ENCODE assay signal across 9 cellular contexts in the genomic region with DNA sequence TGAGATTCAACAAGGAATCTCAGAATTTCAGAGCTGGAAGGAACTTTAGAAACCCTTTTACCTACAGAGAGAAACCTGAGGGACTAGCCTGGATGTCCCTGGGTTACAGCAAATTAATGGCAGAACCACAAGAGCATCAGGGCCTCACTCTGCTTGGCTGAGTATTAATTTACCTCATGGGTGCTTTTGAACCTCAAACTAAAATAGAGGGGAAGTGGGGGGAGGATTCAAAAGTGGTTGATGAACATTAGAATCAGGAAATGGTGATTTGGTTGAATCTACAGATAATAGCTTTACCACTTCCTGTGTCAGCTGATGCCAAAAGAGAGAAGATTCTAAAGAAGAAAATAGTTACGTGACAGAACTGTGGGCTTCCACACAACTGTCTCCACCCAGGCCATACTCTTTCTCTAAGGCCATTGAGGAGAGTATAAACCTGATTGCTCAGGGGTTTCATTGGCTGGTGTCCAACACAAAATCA. TPM values are rescaled to one million over a fixed set of nuclear protein-coding genes. Genes with fewer than 3 reads are reported as not detected.
DNase-seq lines count a peak whose midpoint lies in the region; ATAC-seq, FAIRE-seq and TF ChIP-seq lines count a peak whose summit lies in the region.
"Had no signal": no experiment of that assay in that cellular context is flagged by ENCODE, and none has a peak within 500 bp of the region (broad histone marks: within the 10 kb centered on the region; RNA-seq: fewer than 3 reads in every experiment).

No MANE protein-coding gene starts in this region.

- in situ Hi-C loops in GM13976 (cut with MboI; ENCODE audit: low sequenced_read_pairs, unreplicated experiment), result no loop called here
- in situ Hi-C loops in GM12878 (cut with MboI), result no loop called here

- peak overlapping the region; percentile 43; the same call in 1 of the 2 replicates for H3K9ac ChIP-seq in GM12878 (ENCODE audit: control insufficient read depth, insufficient read depth, low read length)

- H3K36me3 ChIP-seq in GM12878 (ENCODE audit: control insufficient read depth in 2 of 2, insufficient read depth in 2 of 2, low read length in 1 of 2) (no peaks in the 10 kb centered on the region), left ventricle myocardium inferior (no peaks in the 10 kb centered on the region)

- CTCF ChIA-PET in GM12878 (lab: Yijun Ruan, JAX), result interaction anchor here (1.0 to 5.2 kb wide), 8 partner anchors 11 to 182 kb away, joined by 3 to 25 read pairs (median 7); a partner anchor contains a TSS

- SMC1A ChIA-PET in GM12878 (lab: Charles Lee; ENCODE audit: uncharacterized antibody, unreplicated experiment), result interaction anchor here (0.6 to 8.8 kb wide), 17 partner anchors 10 to 394 kb away, joined by 3 to 120 read pairs (median 3); no protein-coding TSS in a partner anchor

- H3K27ac ChIP-seq in GM12878 (ENCODE audit: control insufficient read depth, insufficient read depth) (peak overlapping the region; percentile 94), left ventricle myocardium inferior (replicated peaks) (no peak overlapping the region)

- TF ChIP-seq POLR2A in GM12878 (IDR thresholded peaks at IDR 0.05; ENCODE audit: low read depth, low read length), result no peak; the same call in 1 of the 2 replicates

- H4K20me1 ChIP-seq in GM12878 (ENCODE audit: control insufficient read depth, insufficient read depth), result no peaks in the 10 kb centered on the region

- peak; percentile 85 to 91 for TF ChIP-seq EP300 in GM12878 (IDR thresholded peaks at IDR 0.05; ENCODE audit: borderline replicate concordance in 1 of 2, control insufficient read depth in 1 of 2, low read depth in 2 of 2, low read length in 2 of 2)

- 0% methylated on average over 1 of the region's 1 CpG for WGBS in GM12878 (ENCODE audit: insufficient coverage, insufficient replicate concordance, low lambda C conversion rate, missing lambda C conversion rate)

- ATAC-seq in HG03575 (IDR thresholded peaks at IDR 0.05; ENCODE audit: extremely low read depth, insufficient number of reproducible peaks, low FRiP score, unreplicated experiment) (peak; percentile 53), GM12878 (peak; percentile 86)

- H3K4me1 ChIP-seq in GM12878 (ENCODE audit: control insufficient read depth, insufficient read depth, low read length) (peaks cover 64% of the 10 kb centered on the region), left ventricle myocardium inferior (no peaks in the 10 kb centered on the region)

- H3K4me2 ChIP-seq in GM12878 (ENCODE audit: control insufficient read depth, insufficient read depth), result peak overlapping the region; percentile 86

- POLR2A ChIA-PET in GM12878 (lab: Charles Lee), result interaction anchor here (0.7 to 4.5 kb wide), 10 partner anchors 10 to 100 kb away, joined by 3 to 31 read pairs (median 5); no protein-coding TSS in a partner anchor

- H3K9me3 ChIP-seq in GM12878 (replicated peaks; ENCODE audit: control insufficient read depth, insufficient read depth, low read length) (no peaks in the 10 kb centered on the region; the same call in 2 of the 3 replicates), left ventricle myocardium inferior (replicated peaks) (no peaks in the 10 kb centered on the region)

- BruUV-seq in GM12878 (replicated peaks; lab: Mats Ljungman, UMichigan), result no TSS peak

- DNase-seq in GM13976 (ENCODE audit: low spot score) (peak; percentile 68), GM20000 (ENCODE audit: low spot score) (peak; percentile 76), GM12878 (ENCODE audit: low read depth, low spot score) (peak; percentile 96), ecto neural progenitor cell (ENCODE audit: low spot score) (no peak), frontal cortex (ENCODE audit: low spot score in 2 of 2) (no peak), foreskin fibroblast (no peak), left ventricle myocardium inferior (no peak)

- peak overlapping the region; percentile 25; the same call in 1 of the 2 replicates for H3K4me3 ChIP-seq in GM12878
- no peak overlapping the region for H3K4me3 ChIP-seq in foreskin fibroblast (ENCODE audit: low read depth in 1 of 2, low read length in 2 of 2)
- no peak overlapping the region for H3K4me3 ChIP-seq in left ventricle myocardium inferior
- H3K4me3 ChIP-seq: skin epidermis had no signal

- H3K79me2 ChIP-seq in GM12878 (ENCODE audit: control insufficient read depth, insufficient read depth, low read length), result no peaks in the 10 kb centered on the region

- H2AFZ ChIP-seq in GM12878 (ENCODE audit: control insufficient read depth, low read depth, low read length), result peak overlapping the region; percentile 6; the same call in 1 of the 2 replicates

- FAIRE-seq in GM12878 (lab: Jason Lieb, UNC), result peak; percentile 72
- no peak for FAIRE-seq in frontal cortex (lab: Jason Lieb, UNC)

- intact Hi-C loops in GM12878 (cut with micrococcal nuclease; ENCODE audit: unreplicated experiment), result no loop called here
- intact Hi-C loops in left ventricle myocardium inferior (cut with micrococcal nuclease), result no loop called here

- TF ChIP-seq RAD21 in GM12878 (IDR thresholded peaks at IDR 0.05; ENCODE audit: insufficient read depth, low read depth, low read length), result 0 out of 2 replicates have a peak, but pooled peaks have one; percentile 1

- RAD21 ChIA-PET in GM12878 (lab: Charles Lee; ENCODE audit: unreplicated experiment), result interaction anchor here (0.6 to 6.0 kb wide), 9 partner anchors 11 to 107 kb away, joined by 3 to 47 read pairs (median 4); no protein-coding TSS in a partner anchor

- H3K27me3 ChIP-seq in GM12878 (replicated peaks in 1 of 2; ENCODE audit: control insufficient read depth in 2 of 2, insufficient read depth in 2 of 2, low read length in 1 of 2) (no peaks in the 10 kb centered on the region), left ventricle myocardium inferior (ENCODE audit: low read depth) (peaks cover 68% of the 10 kb centered on the region)

- TF ChIP-seq CTCF in GM13976 (IDR thresholded peaks at IDR 0.05; ENCODE audit: borderline replicate concordance, control extremely low read depth, extremely low read depth, insufficient read depth, missing control alignments) (no peak), GM20000 (IDR thresholded peaks at IDR 0.05; ENCODE audit: extremely low read depth, missing control alignments) (no peak), GM12878 (IDR thresholded peaks at IDR 0.05 in 2 of 3, conservative IDR thresholded peaks at IDR 0.05 in 1 of 3; ENCODE audit: control insufficient read depth in 2 of 3, extremely low read depth in 1 of 3, insufficient read depth in 1 of 3, low read depth in 3 of 3, low read length in 3 of 3) (no peak), foreskin fibroblast (IDR thresholded peaks at IDR 0.05; ENCODE audit: low read depth, low read length) (no peak), left ventricle myocardium inferior (IDR thresholded peaks at IDR 0.05; ENCODE audit: borderline replicate concordance) (no peak)

TF ChIP-seq in GM12878, 131 proteins besides CTCF, POLR2A, EP300 and RAD21 (continues in another document):
- TF ChIP-seq ASH2L (IDR thresholded peaks at IDR 0.05; ENCODE audit: borderline replicate concordance, low read depth), result 0 out of 2 replicates have a peak, but pooled peaks have one; percentile 59
- no peak for TF ChIP-seq HDAC6 (IDR thresholded peaks at IDR 0.05; ENCODE audit: unreplicated experiment)
- TF ChIP-seq, protein P1, sequence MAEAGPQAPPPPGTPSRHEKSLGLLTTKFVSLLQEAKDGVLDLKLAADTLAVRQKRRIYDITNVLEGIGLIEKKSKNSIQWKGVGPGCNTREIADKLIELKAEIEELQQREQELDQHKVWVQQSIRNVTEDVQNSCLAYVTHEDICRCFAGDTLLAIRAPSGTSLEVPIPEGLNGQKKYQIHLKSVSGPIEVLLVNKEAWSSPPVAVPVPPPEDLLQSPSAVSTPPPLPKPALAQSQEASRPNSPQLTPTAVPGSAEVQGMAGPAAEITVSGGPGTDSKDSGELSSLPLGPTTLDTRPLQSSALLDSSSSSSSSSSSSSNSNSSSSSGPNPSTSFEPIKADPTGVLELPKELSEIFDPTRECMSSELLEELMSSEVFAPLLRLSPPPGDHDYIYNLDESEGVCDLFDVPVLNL (IDR thresholded peaks at IDR 0.05; ENCODE audit: low read depth, low read length), result no peak
- TF ChIP-seq BHLHE40 (IDR thresholded peaks at IDR 0.05; ENCODE audit: borderline replicate concordance in 1 of 2, low read depth in 2 of 2, low read length in 1 of 2), result peak; percentile 70 to 77; a peak in 3 of 4 replicates
- peak; percentile 73; the same call in 1 of the 2 replicates for TF ChIP-seq CHD2 (IDR thresholded peaks at IDR 0.05; ENCODE audit: borderline replicate concordance, low read depth, low read length)
- TF ChIP-seq, protein P2, sequence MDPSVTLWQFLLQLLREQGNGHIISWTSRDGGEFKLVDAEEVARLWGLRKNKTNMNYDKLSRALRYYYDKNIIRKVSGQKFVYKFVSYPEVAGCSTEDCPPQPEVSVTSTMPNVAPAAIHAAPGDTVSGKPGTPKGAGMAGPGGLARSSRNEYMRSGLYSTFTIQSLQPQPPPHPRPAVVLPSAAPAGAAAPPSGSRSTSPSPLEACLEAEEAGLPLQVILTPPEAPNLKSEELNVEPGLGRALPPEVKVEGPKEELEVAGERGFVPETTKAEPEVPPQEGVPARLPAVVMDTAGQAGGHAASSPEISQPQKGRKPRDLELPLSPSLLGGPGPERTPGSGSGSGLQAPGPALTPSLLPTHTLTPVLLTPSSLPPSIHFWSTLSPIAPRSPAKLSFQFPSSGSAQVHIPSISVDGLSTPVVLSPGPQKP (IDR thresholded peaks at IDR 0.05; ENCODE audit: low read depth, low read length), result no peak; the same call in 1 of the 2 replicates
- TF ChIP-seq FOS (IDR thresholded peaks at IDR 0.05; ENCODE audit: borderline replicate concordance, extremely low read depth, insufficient read length), result no peak
- TF ChIP-seq ZNF274 (IDR thresholded peaks at IDR 0.05; ENCODE audit: insufficient read depth, insufficient read length), result no peak

RNA-seq across cellular contexts. Expression of a gene that starts 11.3 kb away (rescaled TPM):
- 105 and 107 TPM in 2 replicates for total RNA-seq in GM12878 (2013; cell fraction: nucleolus; rRNA removed)
- 18.0 and 18.4 TPM in 2 replicates for total RNA-seq in GM12878 (2014; rRNA removed)
- 34.5 and 38.7 TPM in 2 replicates for total RNA-seq in GM12878 (2014; rRNA removed; fragmentation: Illumina TruSeq; extraction: Trizol)
- total RNA-seq in GM12878 (2021), result 36.6 and 38.4 TPM in 2 replicates
- 60.0 TPM for polyA plus RNA-seq in GM12878 (2011; ENCODE audit: low read depth)
- 97.6 and 149 TPM in 2 replicates for polyA plus RNA-seq in GM12878 (2011; rRNA removed)
- 72.9 and 113 TPM in 2 replicates for polyA plus RNA-seq in GM12878 (2011; cell fraction: cytosol; rRNA removed)
- 45.5 and 54.5 TPM in 2 replicates for polyA plus RNA-seq in GM12878 (2011; cell fraction: nucleus; rRNA removed)
- polyA plus RNA-seq in GM12878 (2012), result 57.2 and 78.2 TPM in 2 replicates
- polyA plus RNA-seq in GM12878 (2014; fragmentation: Illumina TruSeq; extraction: Trizol), result 72.1 and 78.5 TPM in 2 replicates
- 10 to 100 TPM; 17.1 to 34.2 TPM for polyA plus RNA-seq in GM12878 (2014; fragmentation: Nextera tagmentation; extraction: Ambion mirVana)
- 27.4 and 35.2 TPM in 2 replicates for polyA plus RNA-seq in GM12878 (2014; rRNA removed)
- polyA plus RNA-seq in GM12878 (2016; fragmentation: Nextera tagmentation; extraction: Ambion mirVana), result 10 to 100 TPM; 42.7 to 46.3 TPM
- polyA minus RNA-seq in GM12878 (2011; rRNA and poly(A)+ RNA removed), result 60.6 and 66.1 TPM in 2 replicates
- 18.0 and 20.8 TPM in 2 replicates for polyA minus RNA-seq in GM12878 (2011; cell fraction: cytosol; rRNA and poly(A)+ RNA removed)
- 49.3 and 76.1 TPM in 2 replicates for polyA minus RNA-seq in GM12878 (2011; cell fraction: nucleus; rRNA and poly(A)+ RNA removed)
- 0.41 TPM for total RNA-seq in frontal cortex
- total RNA-seq in left ventricle myocardium inferior, result 0.27 TPM

Comparison
In these comparisons a context has a peak if more than half of its experiments do, and no peak if none do; other contexts are left out.
1. DNase-seq: peak in GM13976 (single experiment), GM20000 (single experiment) and GM12878 (single experiment); none in ecto neural progenitor cell (single experiment), frontal cortex (0 of 2), foreskin fibroblast (0 of 2) and left ventricle myocardium inferior (single experiment).
2. RNA of a gene that starts 11.3 kb away (total RNA-seq): 18.0 to 107 TPM in GM12878; 0.41 TPM in frontal cortex (single experiment) and 0.27 TPM in left ventricle myocardium inferior (single experiment); every median in the first group is over 10 times any median in the second.